ENCODE assay signal across 9 cellular contexts in the genomic region with DNA sequence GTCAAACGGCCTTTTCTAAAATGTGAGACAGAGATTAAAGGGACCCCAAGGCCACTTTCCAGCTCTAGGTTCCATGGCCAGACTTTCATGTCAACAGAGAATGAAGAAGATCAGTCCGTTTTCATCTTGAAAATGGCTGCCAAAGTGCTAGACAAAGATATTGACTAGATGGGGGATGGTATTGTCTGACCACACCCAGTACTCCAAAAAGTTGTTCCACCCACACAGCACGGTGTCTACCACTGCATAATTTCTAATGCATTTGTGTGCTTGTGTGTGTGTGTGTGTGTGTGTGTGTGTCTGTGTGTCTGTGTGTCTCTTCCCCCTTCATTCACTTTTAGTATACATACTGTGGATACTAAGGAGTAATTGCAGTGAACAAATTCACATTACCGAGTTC. TPM values are rescaled to one million over a fixed set of nuclear protein-coding genes. Genes with fewer than 3 reads are reported as not detected.
DNase-seq lines count a peak whose midpoint lies in the region; ATAC-seq and TF ChIP-seq lines count a peak whose summit lies in the region.
"Had no signal": no experiment of that assay in that cellular context is flagged by ENCODE, and none has a peak within 500 bp of the region (broad histone marks: within the 10 kb centered on the region; RNA-seq: fewer than 3 reads in every experiment).

No MANE protein-coding gene starts in this region.

- in situ Hi-C loops in brain microvascular endothelial cell (cut with HindIII; ENCODE audit: low pct_ligation_motif_present, low sequenced_read_pairs) = no loop called here

- peak overlapping the region; percentile 61; the same call in 1 of the 2 replicates for H3K9ac ChIP-seq in HUES48 (ENCODE audit: low read depth, low read length)

- intact Hi-C loops in head of caudate nucleus (cut with DNase I) = loop anchor here (10.0 kb wide), 1 partner anchor 111 kb away; no protein-coding TSS in a partner anchor

- no peak overlapping the region for H3K27ac ChIP-seq in HUES48 (ENCODE audit: low read depth, low read length)
- H3K27ac ChIP-seq in brain microvascular endothelial cell = peak overlapping the region; percentile 90

- H3K4me3 ChIP-seq in HUES48 (ENCODE audit: low read depth, low read length) (peak overlapping the region; percentile 86), brain microvascular endothelial cell (ENCODE audit: low read depth, low read length) (peak overlapping the region; percentile 94), kidney epithelial cell (ENCODE audit: low read depth, low read length) (peak overlapping the region; percentile 15)

- H3K27me3 ChIP-seq in HUES48 (ENCODE audit: control insufficient read depth, insufficient read depth, low read length) (peaks cover 9% of the 10 kb centered on the region), brain microvascular endothelial cell (replicated peaks) (no peaks in the 10 kb centered on the region), kidney epithelial cell (ENCODE audit: control insufficient read depth, insufficient read depth, low read length) (no peaks in the 10 kb centered on the region)

- TF ChIP-seq CTCF in brain microvascular endothelial cell (IDR thresholded peaks at IDR 0.05; ENCODE audit: low read depth, low read length, missing control alignments) = no peak
- TF ChIP-seq CTCF in kidney epithelial cell (IDR thresholded peaks at IDR 0.05; ENCODE audit: insufficient read depth, low read length, poor library complexity, severe bottlenecking) = no peak

- DNase-seq in brain microvascular endothelial cell (peak; percentile 68), kidney epithelial cell (ENCODE audit: low read depth) (no peak), stromal cell of bone marrow (ENCODE audit: low read depth) (peak; percentile 55), head of caudate nucleus (no peak)
- no peak for DNase-seq in activated CD4-positive, alpha-beta T cell treated with anti-CD3 and anti-CD28 coated beads, Interleukin-2, amount 50 U/mL, for 4 hours
- DNase-seq: NCI-H1105 had no signal

- H3K4me1 ChIP-seq in HUES48 (ENCODE audit: control insufficient read depth, insufficient read depth, low read length) = peaks cover 44% of the 10 kb centered on the region

- H3K9me3 ChIP-seq in HUES48 (ENCODE audit: control insufficient read depth, insufficient read depth, low read length) = no peaks in the 10 kb centered on the region

- H3K36me3 ChIP-seq in HUES48 (ENCODE audit: control insufficient read depth, insufficient read depth, low read length) (peaks cover 31% of the 10 kb centered on the region), brain microvascular endothelial cell (replicated peaks) (peaks cover 46% of the 10 kb centered on the region), kidney epithelial cell (ENCODE audit: control insufficient read depth, insufficient read depth, low read length) (no peaks in the 10 kb centered on the region)

- ATAC-seq in GM19463 (IDR thresholded peaks at IDR 0.05; ENCODE audit: unreplicated experiment) (no peak), GM21737 (IDR thresholded peaks at IDR 0.05; ENCODE audit: unreplicated experiment) (no peak)

RNA-seq across cellular contexts. Expression of a gene that starts 1.3 kb away (rescaled TPM):
- total RNA-seq in kidney epithelial cell = 10.8 and 11.2 TPM in 2 replicates

Comparison
In these comparisons a context has a peak if more than half of its experiments do, and no peak if none do; other contexts are left out.
1. H3K4me3 ChIP-seq: peak in every context shown above with its lines; median percentile 94 in brain microvascular endothelial cell; 86 in HUES48; 15 in kidney epithelial cell.
2. DNase-seq: peak in brain microvascular endothelial cell (single experiment) and stromal cell of bone marrow (single experiment); none in kidney epithelial cell (single experiment), activated CD4-positive, alpha-beta T cell treated with anti-CD3 and anti-CD28 coated beads, Interleukin-2, amount 50 U/mL, for 4 hours (0 of 2) and head of caudate nucleus (0 of 42).